ENCODE assay signal across 14 cellular contexts in genomic region chr18:44819944-44820510, GRCh38.
DNase-seq lines count a peak whose midpoint lies in the region; ATAC-seq and TF ChIP-seq lines count a peak whose summit lies in the region.
"Had no signal": no experiment of that assay in that cellular context is flagged by ENCODE, and none has a peak within 500 bp of the region (broad histone marks: within the 10 kb centered on the region; RNA-seq: fewer than 3 reads in every experiment).

No MANE protein-coding gene starts in this region.

- H3K9me3 Mint-ChIP-seq in endothelial cell (ENCODE audit: unreplicated experiment) (no peaks in the 10 kb centered on the region), memory B cell (no peaks in the 10 kb centered on the region)

- H3K4me1 ChIP-seq in thyroid gland (peaks cover 29 to 39% of the 10 kb centered on the region in 2 donors), tibial nerve (peaks cover 0 to 9% (median 0%) of the 10 kb centered on the region in 4 donors)

- H3K27me3 ChIP-seq in thyroid gland = no peaks in the 10 kb centered on the region
- H3K27me3 ChIP-seq in tibial nerve = no peaks in the 10 kb centered on the region
- H3K27me3 ChIP-seq: esophagus squamous epithelium had no signal

- H3K4me3 ChIP-seq in thyroid gland (replicated peaks in 1 of 3) = no peak overlapping the region
- H3K4me3 ChIP-seq in tibial nerve = no peak overlapping the region
- H3K4me3 ChIP-seq: esophagus squamous epithelium had no signal

- H3K36me3 Mint-ChIP-seq in endothelial cell (ENCODE audit: low read depth, unreplicated experiment) = peaks cover 36% of the 10 kb centered on the region
- peaks cover 28% of the 10 kb centered on the region for H3K36me3 Mint-ChIP-seq in memory B cell

- peaks cover 10% of the 10 kb centered on the region for H3K27me3 Mint-ChIP-seq in endothelial cell (ENCODE audit: unreplicated experiment)
- H3K27me3 Mint-ChIP-seq in memory B cell = no peaks in the 10 kb centered on the region

- TF ChIP-seq EP300 in Ishikawa (IDR thresholded peaks at IDR 0.05; ENCODE audit: borderline replicate concordance) (peak; percentile 81), tibial nerve (IDR thresholded peaks at IDR 0.05) (no peak)

- H3K27ac Mint-ChIP-seq in endothelial cell (ENCODE audit: unreplicated experiment) = no peak overlapping the region
- H3K27ac Mint-ChIP-seq in memory B cell = peak overlapping the region; percentile 80
- H3K27ac Mint-ChIP-seq: type B pancreatic cell had no signal

- 75 to 89% methylated on average over 6 of the region's 6 CpGs for WGBS in thyroid gland, 2 donors
- 88 to 93% methylated on average over 6 of the region's 6 CpGs for WGBS in tibial nerve, 2 donors

- H3K9me3 ChIP-seq in thyroid gland (no peaks in the 10 kb centered on the region), tibial nerve (no peaks in the 10 kb centered on the region)
- H3K9me3 ChIP-seq: esophagus squamous epithelium had no signal

- no peak for TF ChIP-seq CTCF in endothelial cell (IDR thresholded peaks at IDR 0.05; ENCODE audit: unreplicated experiment)
- TF ChIP-seq CTCF in thyroid gland (IDR thresholded peaks at IDR 0.05) = no peak
- TF ChIP-seq CTCF in tibial nerve (IDR thresholded peaks at IDR 0.05) = no peak

- H3K4me3 Mint-ChIP-seq in endothelial cell (ENCODE audit: unreplicated experiment) = peak overlapping the region; percentile 17
- H3K4me3 Mint-ChIP-seq in memory B cell = no peak overlapping the region
- H3K4me3 Mint-ChIP-seq: type B pancreatic cell had no signal

- DNase-seq in endothelial cell (ENCODE audit: low spot score) (no peak), memory B cell (ENCODE audit: low spot score in 2 of 2) (no peak), thyroid gland (peak; percentile 57 to 77), tibial nerve (ENCODE audit: low spot score in 2 of 2) (no peak), NOMO-1 treated with dmso at 0.1 percent for 144 hours (lab: John Stamatoyannopoulos, UW; ENCODE audit: unreplicated experiment) (no peak)
- DNase-seq in activated naive CD4-positive, alpha-beta T cell treated with Interleukin-2 at 50 U/mL for 16 hours = no peak
- no peak for DNase-seq in stimulated activated CD4-positive, alpha-beta T cell treated with anti-CD3 and anti-CD28 coated beads, Interleukin-2, amount 100 ng/mL, for 48 hours
- DNase-seq: activated CD4-positive, alpha-beta T cell treated with anti-CD3 and anti-CD28 coated beads, Interleukin-2, amount 50 U/mL, for 1 hour; activated gamma-delta T cell; central memory CD4-positive, alpha-beta T cell; esophagus squamous epithelium; SW 1271 had no signal

- intact Hi-C loops in thyroid gland (cut with DNase I) = loop anchor here (10.0 kb wide), 1 partner anchor 135 kb away; the partner anchor contains the start of gene SETBP1

- H3K4me1 Mint-ChIP-seq in endothelial cell (ENCODE audit: unreplicated experiment) = peaks cover 53% of the 10 kb centered on the region
- H3K4me1 Mint-ChIP-seq in memory B cell = peaks cover 73% of the 10 kb centered on the region

- peak; percentile 25; the same call in 1 of the 2 replicates for TF ChIP-seq RAD21 in Ishikawa (IDR thresholded peaks at IDR 0.05; ENCODE audit: low read depth)

- no peak for ATAC-seq in memory B cell (ENCODE audit: low read depth)

- peak overlapping the region in 1 of 3 donors; percentile 2 for H3K27ac ChIP-seq in thyroid gland
- H3K27ac ChIP-seq in tibial nerve = no peak overlapping the region

- H3K36me3 ChIP-seq in thyroid gland = no peaks in the 10 kb centered on the region
- no peaks in the 10 kb centered on the region for H3K36me3 ChIP-seq in tibial nerve
- H3K36me3 ChIP-seq: esophagus squamous epithelium had no signal

- TF ChIP-seq POLR2A in thyroid gland (IDR thresholded peaks at IDR 0.05) = no peak
- no peak for TF ChIP-seq POLR2A in tibial nerve (IDR thresholded peaks at IDR 0.05)

TF ChIP-seq in Ishikawa, 13 proteins besides CTCF, POLR2A, EP300 and RAD21:
- TF ChIP-seq CEBPB (IDR thresholded peaks at IDR 0.05) = peak; percentile 13; the same call in 1 of the 2 replicates
- peak; percentile 28; the same call in 1 of the 2 replicates for TF ChIP-seq YY1 (IDR thresholded peaks at IDR 0.05; ENCODE audit: low read depth)
- TF ChIP-seq REST (IDR thresholded peaks at IDR 0.05; ENCODE audit: low read depth) = no peak
- TF ChIP-seq ZBTB7A (IDR thresholded peaks at IDR 0.05; ENCODE audit: low read depth) = no peak
- no peak for TF ChIP-seq TAF1 (IDR thresholded peaks at IDR 0.05; ENCODE audit: low read depth)
- peak; percentile 96 for TF ChIP-seq TEAD4 (IDR thresholded peaks at IDR 0.05)
- no peak for TF ChIP-seq FOXM1 (IDR thresholded peaks at IDR 0.05; ENCODE audit: borderline replicate concordance, low read depth)
- TF ChIP-seq MAX (IDR thresholded peaks at IDR 0.05) = peak; percentile 99
- TF ChIP-seq CREB1 (IDR thresholded peaks at IDR 0.05; ENCODE audit: low read depth) = 0 out of 2 replicates have a peak, but pooled peaks have one; percentile 50
- TF ChIP-seq TCF12 (IDR thresholded peaks at IDR 0.05; ENCODE audit: low read depth) = peak; percentile 82
- no peak for TF ChIP-seq EGR1 (IDR thresholded peaks at IDR 0.05)
- peak; percentile 95 for TF ChIP-seq USF1 (IDR thresholded peaks at IDR 0.05)
- peak; percentile 89 for TF ChIP-seq NFIC (IDR thresholded peaks at IDR 0.05)

Comparison
In these comparisons a context has a peak if more than half of its experiments do, and no peak if none do; other contexts are left out.
1. DNase-seq: peak in thyroid gland (2 of 2); none in endothelial cell (single experiment), memory B cell (0 of 2), activated naive CD4-positive, alpha-beta T cell treated with Interleukin-2 at 50 U/mL for 16 hours (single experiment), tibial nerve (0 of 2), NOMO-1 treated with dmso at 0.1 percent for 144 hours (single experiment) and stimulated activated CD4-positive, alpha-beta T cell treated with anti-CD3 and anti-CD28 coated beads, Interleukin-2, amount 100 ng/mL, for 48 hours (0 of 2).